ENCODE assay signal across 18 cellular contexts in the genomic region with DNA sequence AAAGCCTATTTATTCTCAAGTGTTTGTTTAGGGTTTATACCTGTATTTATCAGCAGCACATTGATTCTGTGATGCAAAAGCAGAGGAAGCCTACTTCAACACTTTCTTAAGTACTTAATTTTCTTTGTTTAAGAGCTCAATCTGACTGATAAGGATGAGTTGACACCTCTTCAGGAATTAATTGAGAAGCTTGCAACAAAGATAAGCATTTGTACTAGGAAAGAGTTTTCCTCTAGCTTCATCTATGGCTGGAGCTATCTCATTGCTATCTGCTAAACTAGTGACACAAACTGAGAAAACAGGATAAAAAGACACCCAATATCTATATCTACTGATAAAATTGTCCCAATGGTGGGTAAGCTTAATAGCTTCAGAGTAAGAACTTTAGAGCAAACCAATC.
DNase-seq lines count a peak whose midpoint lies in the region; ATAC-seq and TF ChIP-seq lines count a peak whose summit lies in the region.
"Had no signal": no experiment of that assay in that cellular context is flagged by ENCODE, and none has a peak within 500 bp of the region (broad histone marks: within the 10 kb centered on the region; RNA-seq: fewer than 3 reads in every experiment).

No MANE protein-coding gene starts in this region.

- no peak for ATAC-seq in stimulated activated naive B cell treated with anti-CD40 and anti-IgM and Interleukin-4, amounts not matched to agents 10 μg/mL and 1 μg/mL and 100 μg/mL, for 72 hours (replicated peaks)
- no peak for ATAC-seq in HG03280 (IDR thresholded peaks at IDR 0.05; ENCODE audit: unreplicated experiment)
- ATAC-seq: CD8-positive, alpha-beta T cell; GM12878; GM23338; HCT116 had no signal

- no peak for TF ChIP-seq CTCF in nephron (IDR thresholded peaks at IDR 0.05; ENCODE audit: unreplicated experiment in 3 of 3)

- H3K9me3 Mint-ChIP-seq in nephron, result no peaks in the 10 kb centered on the region
- H3K9me3 Mint-ChIP-seq in stimulated activated naive B cell treated with anti-CD40 and anti-IgM and Interleukin-4, amounts not matched to agents 10 μg/mL and 1 μg/mL and 100 μg/mL, for 72 hours, result peaks cover 0 to 2% of the 10 kb centered on the region in 2 donors
- H3K9me3 Mint-ChIP-seq: H9 had no signal

- peak overlapping the region; percentile 74 for H3K27ac ChIP-seq in SK-N-MC

- peak overlapping the region in 2 of 3 experiments; percentile 83 to 90 for H3K27ac Mint-ChIP-seq in nephron
- no peak overlapping the region for H3K27ac Mint-ChIP-seq in stimulated activated naive B cell treated with anti-CD40 and anti-IgM and Interleukin-4, amounts not matched to agents 10 μg/mL and 1 μg/mL and 100 μg/mL, for 72 hours
- H3K27ac Mint-ChIP-seq: CD4-positive, CD25-positive, alpha-beta regulatory T cell; CD8-positive, alpha-beta T cell; H9 had no signal

- no peaks in the 10 kb centered on the region for H3K36me3 Mint-ChIP-seq in nephron (ENCODE audit: low read depth)
- no peaks in the 10 kb centered on the region for H3K36me3 Mint-ChIP-seq in stimulated activated naive B cell treated with anti-CD40 and anti-IgM and Interleukin-4, amounts not matched to agents 10 μg/mL and 1 μg/mL and 100 μg/mL, for 72 hours
- H3K36me3 Mint-ChIP-seq: CD4-positive, CD25-positive, alpha-beta regulatory T cell; CD8-positive, alpha-beta T cell had no signal

- H3K4me3 ChIP-seq in SK-N-MC, result no peak overlapping the region
- H3K4me3 ChIP-seq: GM12878, GM23338 had no signal

- DNase-seq in NCI-H748 (lab: John Stamatoyannopoulos, UW; ENCODE audit: unreplicated experiment) (peak; percentile 11), NCI-H748 treated with DMSO at 0.1 percent for 48 hours (lab: John Stamatoyannopoulos, UW) (no peak), SK-N-MC (ENCODE audit: low read depth, low spot score) (no peak)
- no peak for DNase-seq in stimulated activated naive B cell treated with anti-CD40 and anti-IgM and Interleukin-4, amounts not matched to agents 10 μg/mL and 1 μg/mL and 100 μg/mL, for 72 hours
- DNase-seq: C1 segment of cervical spinal cord; Caco-2; CD4-positive, CD25-positive, alpha-beta regulatory T cell; CD8-positive, alpha-beta T cell; DMS153; DMS79; EL; GDM1; H9 had no signal

- H3K4me3 Mint-ChIP-seq in nephron, result no peak overlapping the region
- no peak overlapping the region for H3K4me3 Mint-ChIP-seq in stimulated activated naive B cell treated with anti-CD40 and anti-IgM and Interleukin-4, amounts not matched to agents 10 μg/mL and 1 μg/mL and 100 μg/mL, for 72 hours
- H3K4me3 Mint-ChIP-seq: CD4-positive, CD25-positive, alpha-beta regulatory T cell; CD8-positive, alpha-beta T cell; GM23338; H9 had no signal

- H3K4me1 Mint-ChIP-seq in nephron, result no peaks in the 10 kb centered on the region
- H3K4me1 Mint-ChIP-seq in stimulated activated naive B cell treated with anti-CD40 and anti-IgM and Interleukin-4, amounts not matched to agents 10 μg/mL and 1 μg/mL and 100 μg/mL, for 72 hours, result no peaks in the 10 kb centered on the region
- H3K4me1 Mint-ChIP-seq: CD4-positive, CD25-positive, alpha-beta regulatory T cell; GM23338; H9 had no signal

- H3K36me3 ChIP-seq in SK-N-MC (ENCODE audit: insufficient read depth, low read length), result no peaks in the 10 kb centered on the region

- H3K9ac ChIP-seq in SK-N-MC (ENCODE audit: insufficient read length), result no peak overlapping the region

- peaks cover 4% of the 10 kb centered on the region for H3K27me3 Mint-ChIP-seq in nephron (ENCODE audit: low read depth)
- no peaks in the 10 kb centered on the region for H3K27me3 Mint-ChIP-seq in stimulated activated naive B cell treated with anti-CD40 and anti-IgM and Interleukin-4, amounts not matched to agents 10 μg/mL and 1 μg/mL and 100 μg/mL, for 72 hours
- H3K27me3 Mint-ChIP-seq: CD4-positive, CD25-positive, alpha-beta regulatory T cell had no signal

- no peaks in the 10 kb centered on the region for H3K9me3 ChIP-seq in SK-N-MC (ENCODE audit: low read depth, low read length)
- H3K9me3 ChIP-seq: Caco-2 had no signal
